In genomic region chr7:136062625-136063336, GRCh38 we compare ENCODE assay signal across 1 cellular context.
TF ChIP-seq lines count a peak whose summit lies in the region.

No MANE protein-coding gene starts in this region.

TF ChIP-seq in GM23338, 12 proteins besides CTCF, POLR2A, EP300 and RAD21 (continued from another document):
- TF ChIP-seq REST (IDR thresholded peaks at IDR 0.05; ENCODE audit: unreplicated experiment) (no peak), ZNF331 (CRISPR knock-in tag; IDR thresholded peaks at IDR 0.05; ENCODE audit: low read depth) (no peak), ZNF462 (CRISPR knock-in tag; IDR thresholded peaks at IDR 0.05) (no peak), ZNF114 (CRISPR knock-in tag; IDR thresholded peaks at IDR 0.05) (no peak), EZH2phosphoT487 (IDR thresholded peaks at IDR 0.05; ENCODE audit: unreplicated experiment) (no peak), EZH2 (IDR thresholded peaks at IDR 0.05; ENCODE audit: low read depth, unreplicated experiment) (no peak), NANOG (IDR thresholded peaks at IDR 0.05; ENCODE audit: borderline replicate concordance) (no peak), ETS1 (IDR thresholded peaks at IDR 0.05) (no peak)
TF ChIP-seq in GM23338: peak in this region for 0.
